ENCODE assay signal across 16 cellular contexts in genomic region chr16:49644143-49644460, GRCh38.
A peak's percentile ranks its signal among the peaks of the same experiment; 100 is the strongest.
DNase-seq lines count a peak whose midpoint lies in the region; ATAC-seq and TF ChIP-seq lines count a peak whose summit lies in the region.
"Had no signal": no experiment of that assay in that cellular context is flagged by ENCODE, and none has a peak within 500 bp of the region (broad histone marks: within the 10 kb centered on the region; RNA-seq: fewer than 3 reads in every experiment).

No MANE protein-coding gene starts in this region.

- CTCF ChIA-PET in MCF 10A (lab: Yijun Ruan, JAX): interaction anchor here (0.6 to 0.7 kb wide), 2 partner anchors 92 to 208 kb away, joined by 4 to 5 read pairs; no protein-coding TSS in a partner anchor

- H3K27ac ChIP-seq in breast epithelium: peak overlapping the region in 1 of 2 donors; percentile 43
- H3K27ac ChIP-seq: colonic mucosa had no signal

- peaks cover 12% of the 10 kb centered on the region for H3K27me3 Mint-ChIP-seq in MCF 10A (ENCODE audit: insufficient read depth, unreplicated experiment)

- H3K4me3 ChIP-seq in breast epithelium: no peak overlapping the region
- no peak overlapping the region for H3K4me3 ChIP-seq in NT2/D1 (ENCODE audit: insufficient read length, low read depth)
- no peak overlapping the region for H3K4me3 ChIP-seq in fibroblast of mammary gland (ENCODE audit: control insufficient read depth, low read depth, low read length)
- peak overlapping the region; percentile 46 for H3K4me3 ChIP-seq in skeletal muscle satellite cell (ENCODE audit: low read length)
- H3K4me3 ChIP-seq: colonic mucosa had no signal

- H3K9me3 ChIP-seq in breast epithelium: peaks cover 15 to 25% of the 10 kb centered on the region in 2 donors
- H3K9me3 ChIP-seq in NT2/D1 (ENCODE audit: insufficient read depth, low read length): peaks cover 5% of the 10 kb centered on the region; the same call in 1 of the 2 replicates
- peaks cover 14% of the 10 kb centered on the region for H3K9me3 ChIP-seq in skeletal muscle satellite cell (replicated peaks; ENCODE audit: low read length)
- H3K9me3 ChIP-seq: colonic mucosa had no signal

- H3K4me3 Mint-ChIP-seq in MCF 10A (ENCODE audit: unreplicated experiment): no peak overlapping the region
- H3K4me3 Mint-ChIP-seq: neural crest cell had no signal

- TF ChIP-seq POLR2A in breast epithelium (IDR thresholded peaks at IDR 0.05): no peak

- peaks cover 13% of the 10 kb centered on the region for H3K9me3 Mint-ChIP-seq in MCF 10A (ENCODE audit: unreplicated experiment)

- BruUV-seq in MCF 10A (replicated peaks; lab: Mats Ljungman, UMichigan): no TSS peak

- TF ChIP-seq CTCF in MCF 10A (IDR thresholded peaks at IDR 0.05; ENCODE audit: unreplicated experiment) (no peak), breast epithelium (IDR thresholded peaks at IDR 0.05) (no peak), fibroblast of mammary gland (conservative IDR thresholded peaks at IDR 0.05; ENCODE audit: control insufficient read depth, insufficient read depth, low read depth, low read length) (peak; percentile 42), GM10266 (IDR thresholded peaks at IDR 0.05; ENCODE audit: control insufficient read depth, insufficient read depth, low read depth, missing control alignments) (no peak)

- H3K27me3 ChIP-seq in breast epithelium (no peaks in the 10 kb centered on the region), NT2/D1 (ENCODE audit: insufficient read depth, insufficient read length) (no peaks in the 10 kb centered on the region), skeletal muscle satellite cell (ENCODE audit: control insufficient read depth, insufficient read depth, low read length) (no peaks in the 10 kb centered on the region)
- H3K27me3 ChIP-seq: colonic mucosa had no signal

- peak overlapping the region; percentile 76 for H3K4me2 ChIP-seq in skeletal muscle satellite cell (ENCODE audit: low read length)

- H3K4me1 Mint-ChIP-seq in MCF 10A (ENCODE audit: insufficient read depth, unreplicated experiment): peaks cover 14% of the 10 kb centered on the region

- POLR2A ChIA-PET in MCF 10A (lab: Yijun Ruan, JAX): no interaction called here

- intact Hi-C loops in MCF 10A (cut with micrococcal nuclease) (no loop called here), breast epithelium (cut with DNase I; ENCODE audit: low total_unique reads) (no loop called here)

- no peak for ATAC-seq in HG02571 (IDR thresholded peaks at IDR 0.05; ENCODE audit: unreplicated experiment)

- no peaks in the 10 kb centered on the region for H3K4me1 ChIP-seq in breast epithelium
- peaks cover 17% of the 10 kb centered on the region for H3K4me1 ChIP-seq in NT2/D1 (ENCODE audit: insufficient read depth, insufficient read length)
- H3K4me1 ChIP-seq in skeletal muscle satellite cell (ENCODE audit: control insufficient read depth, insufficient read depth, low read length): peaks cover 35% of the 10 kb centered on the region
- H3K4me1 ChIP-seq: colonic mucosa had no signal

- DNase-seq in MCF 10A (ENCODE audit: unreplicated experiment) (peak; percentile 2), breast epithelium (ENCODE audit: low spot score in 2 of 2) (no peak), NT2/D1 (ENCODE audit: low read depth, low spot score) (peak; percentile 22), fibroblast of mammary gland (ENCODE audit: low read depth) (peak; percentile 48), GM19238 (ENCODE audit: insufficient read length, low spot score) (no peak), GM10266 (ENCODE audit: extremely low spot score) (no peak)
- DNase-seq: ACHN; activated CD4-positive, alpha-beta T cell treated with anti-CD3 and anti-CD28 coated beads, Interleukin-2, amount 50 U/mL, for 1 hour; activated effector memory CD4-positive, alpha-beta T cell treated with Interleukin-2 at 50 U/mL for 16 hours; colonic mucosa; kidney; NCI-H1694; T-helper 1 cell had no signal

- H3K36me3 ChIP-seq in breast epithelium (no peaks in the 10 kb centered on the region), NT2/D1 (ENCODE audit: insufficient read depth, insufficient read length, low read length) (no peaks in the 10 kb centered on the region), skeletal muscle satellite cell (ENCODE audit: insufficient read depth, low read length) (no peaks in the 10 kb centered on the region)
- H3K36me3 ChIP-seq: colonic mucosa had no signal

- H3K9ac ChIP-seq in NT2/D1 (ENCODE audit: insufficient read length, low read depth) (peak overlapping the region; percentile 37), skeletal muscle satellite cell (ENCODE audit: low read depth, low read length) (peak overlapping the region; percentile 70)

- H3K36me3 Mint-ChIP-seq in MCF 10A (ENCODE audit: insufficient read depth, unreplicated experiment): no peaks in the 10 kb centered on the region

- H3K27ac Mint-ChIP-seq in MCF 10A (ENCODE audit: low read depth, unreplicated experiment): no peak overlapping the region

Comparison
In these comparisons a context has a peak if more than half of its experiments do, and no peak if none do; other contexts are left out.
1. DNase-seq: peak in MCF 10A (single experiment), NT2/D1 (single experiment) and fibroblast of mammary gland (single experiment); none in breast epithelium (0 of 2), GM19238 (single experiment) and GM10266 (single experiment).